In the genomic region with DNA sequence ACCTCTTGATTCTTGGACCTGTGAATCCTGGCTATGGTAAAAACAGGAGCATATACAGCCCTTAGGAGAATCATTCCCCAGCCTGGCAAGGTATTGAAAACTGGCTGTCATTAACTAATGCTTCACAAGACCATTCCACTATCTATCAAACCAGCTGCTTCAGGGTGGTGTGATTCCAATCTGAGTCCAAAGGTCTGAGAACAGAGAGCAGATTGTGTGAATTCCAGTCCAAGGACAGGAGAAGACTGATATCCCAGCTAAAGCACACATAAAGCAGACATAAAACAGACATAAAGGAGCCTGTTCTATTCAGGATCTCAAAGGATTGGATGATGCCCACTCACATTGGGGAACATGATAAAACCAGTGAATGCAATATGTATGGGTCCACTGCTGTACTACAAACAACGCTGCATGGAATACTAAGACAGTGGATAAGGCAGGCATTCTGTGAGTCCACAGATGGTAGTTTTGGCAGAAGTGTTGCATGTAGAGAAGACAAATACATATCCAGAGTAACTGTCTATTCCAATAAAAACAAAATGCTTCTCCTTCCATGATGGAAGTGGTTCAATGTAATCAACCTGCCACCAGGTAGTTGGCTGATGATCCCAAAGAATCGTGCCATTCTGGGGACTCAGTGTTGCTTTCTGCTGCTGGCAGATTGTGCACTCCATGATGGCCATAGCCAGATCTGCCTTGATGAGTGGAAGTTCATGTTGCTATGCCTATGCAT, we compare ENCODE assay signal across 19 cellular contexts.
"Had no signal": no experiment of that assay in that cellular context is flagged by ENCODE, and none has a peak within 500 bp of the region (broad histone marks: within the 10 kb centered on the region; RNA-seq: fewer than 3 reads in every experiment).

No MANE protein-coding gene starts in this region.

- H3K4me3 ChIP-seq: cardiac muscle cell, gastroesophageal sphincter, heart left ventricle, right atrium auricular region, transverse colon had no signal

- H3K9me3 ChIP-seq: transverse colon had no signal

- DNase-seq: activated CD4-positive, alpha-beta T cell treated with anti-CD3 and anti-CD28 coated beads for 48 hours; activated CD4-positive, alpha-beta T cell treated with anti-CD3 and anti-CD28 coated beads, Interleukin-2, amount 50 U/mL, for 48 hours; activated CD8-positive, alpha-beta memory T cell treated with anti-CD3 and anti-CD28 coated beads for 24 hours; activated effector memory CD4-positive, alpha-beta T cell treated with Interleukin-2 at 50 U/mL for 16 hours; activated naive CD4-positive, alpha-beta T cell treated with Interleukin-2 at 50 U/mL for 16 hours; aorta; heart left ventricle; midbrain; naive thymus-derived CD8-positive, alpha-beta T cell; nucleus accumbens; stimulated activated CD4-positive, alpha-beta T cell treated with anti-CD3 and anti-CD28 coated beads, Interleukin-15, amount 100 ng/mL, for 24 hours; stimulated activated CD4-positive, alpha-beta T cell treated with anti-CD3 and anti-CD28 coated beads, Interleukin-2, amount 100 ng/mL, for 24 hours; stimulated activated naive CD4-positive, alpha-beta T cell; transverse colon had no signal

- H3K27me3 ChIP-seq: cardiac muscle cell, gastroesophageal sphincter, heart left ventricle, right atrium auricular region, transverse colon had no signal

- H3K36me3 ChIP-seq: cardiac muscle cell, gastroesophageal sphincter, heart left ventricle, right atrium auricular region, transverse colon had no signal

- H3K27ac ChIP-seq: cardiac muscle cell, gastroesophageal sphincter, heart left ventricle, parathyroid adenoma, right atrium auricular region, transverse colon, VCaP had no signal

- H3K4me1 ChIP-seq: gastroesophageal sphincter, heart left ventricle, parathyroid adenoma, right atrium auricular region, transverse colon had no signal

- ATAC-seq: gastroesophageal sphincter; heart left ventricle; naive thymus-derived CD8-positive, alpha-beta T cell had no signal
